Comparison of ENCODE assay signal across 18 cellular contexts in genomic region chr10:22486431-22486830, GRCh38.
"Had no signal": no experiment of that assay in that cellular context is flagged by ENCODE, and none has a peak within 500 bp of the region (broad histone marks: within the 10 kb centered on the region; RNA-seq: fewer than 3 reads in every experiment).

No MANE protein-coding gene starts in this region.

- ATAC-seq: gastroesophageal sphincter; left colon; mucosa of descending colon; naive thymus-derived CD8-positive, alpha-beta T cell; psoas muscle; right lobe of liver; stimulated activated effector memory CD8-positive, alpha-beta T cell treated with anti-CD3 and anti-CD28 coated beads, Interleukin-12 subunit alpha, Interleukin-12 subunit beta, amount 100 ng/mL, for 72 hours; stimulated activated naive CD8-positive, alpha-beta T cell treated with anti-CD3 and anti-CD28 coated beads, Interleukin-15, Interleukin-2, amounts not matched to agents 100 U/mL and 50 U/mL, for 24 hours had no signal

- DNase-seq: colonic mucosa; dermis blood vessel endothelial cell; glutamatergic neuron; left colon; mucosa of descending colon; naive thymus-derived CD8-positive, alpha-beta T cell; psoas muscle; retina; right lobe of liver; stimulated activated CD4-positive, alpha-beta T cell treated with anti-CD3 and anti-CD28 coated beads, Interleukin-4, amount 100 ng/mL, for 1 hour; stimulated activated CD8-positive, alpha-beta memory T cell treated with anti-CD3 and anti-CD28 coated beads, Interleukin-4, amount 100 ng/mL, for 48 hours; stimulated activated naive CD8-positive, alpha-beta T cell treated with anti-CD3 and anti-CD28 coated beads, Interleukin-15, Interleukin-2, amounts not matched to agents 100 U/mL and 50 U/mL, for 24 hours; tibial artery; upper lobe of left lung; uterus had no signal

- H3K4me3 ChIP-seq: colonic mucosa, gastroesophageal sphincter, hepatocyte, mucosa of descending colon, psoas muscle, right lobe of liver, tibial artery, upper lobe of left lung, uterus had no signal
